Comparison of ENCODE assay signal across 22 cellular contexts in the genomic region with DNA sequence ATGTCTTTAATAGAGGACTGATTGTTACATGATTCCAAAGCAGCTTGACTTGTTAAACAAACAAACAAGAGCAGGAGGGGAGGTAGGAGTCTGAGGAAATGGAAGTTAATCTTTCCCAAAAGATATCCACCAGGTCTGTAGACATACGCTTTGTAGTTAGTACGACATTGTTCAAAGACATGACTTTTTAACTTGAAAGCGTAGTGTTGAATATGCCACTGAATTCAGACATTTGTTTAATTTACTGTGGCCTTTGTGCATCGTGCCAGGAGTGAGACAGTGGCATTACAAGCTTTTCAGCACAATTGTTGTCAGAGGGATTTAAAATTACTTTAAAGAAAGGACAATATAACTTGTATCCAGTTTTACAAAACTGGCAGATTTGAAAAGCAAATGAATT.
"Had no signal": no experiment of that assay in that cellular context is flagged by ENCODE, and none has a peak within 500 bp of the region (broad histone marks: within the 10 kb centered on the region; RNA-seq: fewer than 3 reads in every experiment).

No MANE protein-coding gene starts in this region.

- H3K27me3 Mint-ChIP-seq: naive thymus-derived CD8-positive, alpha-beta T cell; T-cell had no signal

- DNase-seq: activated CD4-positive, alpha-beta T cell treated with anti-CD3 and anti-CD28 coated beads for 1 hour; activated CD4-positive, alpha-beta T cell treated with anti-CD3 and anti-CD28 coated beads, Interleukin-2, amount 50 U/mL, for 1 hour; activated CD8-positive, alpha-beta T cell treated with anti-CD3 and anti-CD28 coated beads, Interleukin-2, amount 10 ng/mL, durations not matched to agents 7 days and 5 days; activated gamma-delta T cell treated with Interleukin-2 at 50 U/mL for 16 hours; brain microvascular endothelial cell; central memory CD4-positive, alpha-beta T cell; esophagus squamous epithelium; gastrocnemius medialis; heart left ventricle; naive thymus-derived CD8-positive, alpha-beta T cell; stimulated activated CD4-positive, alpha-beta T cell treated with anti-CD3 and anti-CD28 coated beads, Interleukin-4, amount 100 ng/mL, for 4 hours; stimulated activated naive CD8-positive, alpha-beta T cell treated with anti-CD3 and anti-CD28 coated beads, Interleukin-15, Interleukin-2, amounts not matched to agents 100 U/mL and 50 U/mL, for 24 hours; T-cell; trophoblast cell; uterus had no signal

- H3K27ac Mint-ChIP-seq: activated CD8-positive, alpha-beta T cell treated with anti-CD3 and anti-CD28 coated beads, Interleukin-2, amount 10 ng/mL, durations not matched to agents 7 days and 5 days; activated naive CD4-positive, alpha-beta T cell treated with anti-CD3 and anti-CD28 coated beads, Interleukin-2, amount 50 U/mL, for 72 hours; neural progenitor cell; T-cell; T-helper 2 cell treated with Interferon-gamma antibody and Interleukin-4, amounts not matched to agents 5 μg/mL and 100 μg/mL, for 36 hours had no signal

- H3K27ac ChIP-seq: ascending aorta, brain microvascular endothelial cell, esophagus squamous epithelium, gastrocnemius medialis, heart left ventricle, neural progenitor cell, prostate gland, right atrium auricular region, uterus, VCaP had no signal

- H3K36me3 Mint-ChIP-seq: activated naive CD4-positive, alpha-beta T cell treated with anti-CD3 and anti-CD28 coated beads, Interleukin-2, amount 50 U/mL, for 72 hours had no signal

- H3K27me3 ChIP-seq: ascending aorta, brain microvascular endothelial cell, esophagus squamous epithelium, gastrocnemius medialis, heart left ventricle, neural progenitor cell, right atrium auricular region, uterus had no signal

- H3K4me1 Mint-ChIP-seq: naive thymus-derived CD8-positive, alpha-beta T cell; neural progenitor cell; T-cell had no signal

- H3K9me3 Mint-ChIP-seq: activated naive CD4-positive, alpha-beta T cell treated with anti-CD3 and anti-CD28 coated beads, Interleukin-2, amount 50 U/mL, for 72 hours; neural progenitor cell; T-helper 2 cell treated with Interferon-gamma antibody and Interleukin-4, amounts not matched to agents 5 μg/mL and 100 μg/mL, for 36 hours had no signal

- ATAC-seq: activated CD8-positive, alpha-beta T cell treated with anti-CD3 and anti-CD28 coated beads, Interleukin-2, amount 10 ng/mL, durations not matched to agents 7 days and 5 days; activated naive CD4-positive, alpha-beta T cell treated with anti-CD3 and anti-CD28 coated beads, Interleukin-2, amount 50 U/mL, for 72 hours; gastrocnemius medialis; heart left ventricle; naive thymus-derived CD8-positive, alpha-beta T cell; stimulated activated naive CD8-positive, alpha-beta T cell treated with anti-CD3 and anti-CD28 coated beads, Interleukin-15, Interleukin-2, amounts not matched to agents 100 U/mL and 50 U/mL, for 24 hours; T-cell had no signal

- H3K4me3 Mint-ChIP-seq: activated CD8-positive, alpha-beta T cell treated with anti-CD3 and anti-CD28 coated beads, Interleukin-2, amount 10 ng/mL, durations not matched to agents 7 days and 5 days; naive thymus-derived CD8-positive, alpha-beta T cell; neural progenitor cell; T-cell; T-helper 2 cell treated with Interferon-gamma antibody and Interleukin-4, amounts not matched to agents 5 μg/mL and 100 μg/mL, for 36 hours had no signal
